ENCODE assay signal across 8 cellular contexts in the genomic region with DNA sequence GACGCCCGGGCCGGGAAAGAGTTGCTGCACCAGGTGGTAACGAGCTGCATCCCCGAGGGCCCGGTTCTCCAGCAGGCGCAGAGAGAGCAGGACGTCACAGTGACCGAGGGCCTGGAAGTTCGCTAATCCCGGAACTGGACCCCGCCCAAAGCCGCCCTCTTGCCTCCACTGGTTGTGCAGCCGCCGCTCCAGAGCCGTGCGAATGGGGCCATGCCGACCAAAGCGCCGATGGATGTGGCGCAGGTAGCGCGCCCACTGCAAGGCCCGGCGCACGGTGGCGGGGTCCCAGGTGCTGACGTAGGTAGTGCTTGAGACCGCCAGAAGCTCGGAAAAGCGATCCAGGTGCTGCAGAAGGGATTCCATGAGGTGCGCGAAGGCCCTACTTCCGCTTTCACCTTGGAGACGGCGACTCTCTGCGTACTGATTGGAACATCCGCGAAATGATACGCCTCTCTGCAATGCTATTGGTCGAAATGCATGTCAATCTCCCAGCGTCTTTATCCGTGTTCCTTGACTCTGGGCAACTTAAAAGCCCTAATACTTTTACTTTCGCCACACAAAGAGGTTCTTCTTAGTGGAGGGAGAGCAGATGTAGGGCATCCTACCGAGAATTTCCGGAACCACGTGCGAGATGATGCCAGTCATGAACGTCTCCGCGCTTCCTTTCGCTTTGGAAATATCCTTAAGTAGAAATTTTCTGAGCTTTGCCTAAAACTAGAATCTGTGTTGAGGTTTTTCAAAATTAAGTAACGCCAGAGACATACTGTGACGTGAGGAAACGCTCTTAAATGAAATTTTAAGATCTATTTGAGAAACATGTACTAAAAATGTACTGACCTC. TPM values are rescaled to one million over a fixed set of nuclear protein-coding genes. Genes with fewer than 3 reads are reported as not detected.
DNase-seq lines count a peak whose midpoint lies in the region; ATAC-seq, FAIRE-seq and TF ChIP-seq lines count a peak whose summit lies in the region.

A gene with protein sequence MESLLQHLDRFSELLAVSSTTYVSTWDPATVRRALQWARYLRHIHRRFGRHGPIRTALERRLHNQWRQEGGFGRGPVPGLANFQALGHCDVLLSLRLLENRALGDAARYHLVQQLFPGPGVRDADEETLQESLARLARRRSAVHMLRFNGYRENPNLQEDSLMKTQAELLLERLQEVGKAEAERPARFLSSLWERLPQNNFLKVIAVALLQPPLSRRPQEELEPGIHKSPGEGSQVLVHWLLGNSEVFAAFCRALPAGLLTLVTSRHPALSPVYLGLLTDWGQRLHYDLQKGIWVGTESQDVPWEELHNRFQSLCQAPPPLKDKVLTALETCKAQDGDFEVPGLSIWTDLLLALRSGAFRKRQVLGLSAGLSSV (minus strand): TSS at position 376 of the 840 bp plus-strand sequence. CDS start 13 bp downstream, at position 363.

- WGBS in HUES64: 5% methylated on average over 55 of the region's 55 CpGs

- H3K27ac ChIP-seq in HUES64 (ENCODE audit: low read depth, low read length) (peak within 1 kb of the TSS; percentile 96), OCI-LY1 (ENCODE audit: low read depth, low read length, poor library complexity, severe bottlenecking) (peak within 1 kb of the TSS; percentile 51), endothelial cell of umbilical vein (ENCODE audit: insufficient read depth, low read depth, low read length) (peak within 1 kb of the TSS; percentile 59)

- H3K4me3 Mint-ChIP-seq in Calu3 (ENCODE audit: low read depth, unreplicated experiment): peak within 1 kb of the TSS; percentile 99

- H3K9ac ChIP-seq in HUES64 (ENCODE audit: low read depth, low read length) (peak within 1 kb of the TSS; percentile 95), OCI-LY1 (ENCODE audit: low read length) (peak within 1 kb of the TSS; percentile 89), endothelial cell of umbilical vein (replicated peaks; ENCODE audit: extremely low read depth, insufficient read depth, low read length) (peak within 1 kb of the TSS; percentile 87)

- H3K27ac Mint-ChIP-seq in Calu3 (ENCODE audit: unreplicated experiment): peak within 1 kb of the TSS; percentile 98

- H3F3A ChIP-seq in OCI-LY1 (ENCODE audit: insufficient read depth, low read length): no peaks in the 10 kb centered on the region

- FAIRE-seq in endothelial cell of umbilical vein (lab: Jason Lieb, UNC): peak; percentile 93

- H2AFZ ChIP-seq in OCI-LY1 (ENCODE audit: low read length) (peak within 1 kb of the TSS; percentile 96), endothelial cell of umbilical vein (ENCODE audit: low read depth, low read length) (peak within 1 kb of the TSS; percentile 84)

- H3K4me1 Mint-ChIP-seq in Calu3 (ENCODE audit: low read depth, unreplicated experiment): no peaks in the 10 kb centered on the region

- H3K9me2 ChIP-seq in OCI-LY1 (ENCODE audit: low read depth, low read length): no peaks in the 10 kb centered on the region; the same call in 1 of the 2 replicates

- H3K4me3 ChIP-seq in HUES64 (ENCODE audit: low read length) (peak within 1 kb of the TSS; percentile 82), OCI-LY1 (ENCODE audit: low read depth, low read length, poor library complexity, severe bottlenecking) (peak within 1 kb of the TSS; percentile 92), endothelial cell of umbilical vein (replicated peaks in 1 of 3; ENCODE audit: insufficient read depth in 1 of 3, low read depth in 1 of 3, low read length in 3 of 3) (peak within 1 kb of the TSS; percentile 75 to 89 (median 80))

- TF ChIP-seq CTCF in Calu3 (IDR thresholded peaks at IDR 0.05; ENCODE audit: unreplicated experiment): no peak
- TF ChIP-seq CTCF in OCI-LY1 (IDR thresholded peaks at IDR 0.05; ENCODE audit: low read length): no peak
- no peak for TF ChIP-seq CTCF in endothelial cell of umbilical vein (IDR thresholded peaks at IDR 0.05; ENCODE audit: extremely low read depth in 1 of 2, insufficient read depth in 1 of 2, low read depth in 1 of 2, low read length in 2 of 2)

- H3K36me3 ChIP-seq in HUES64 (ENCODE audit: insufficient read depth, low read length) (peaks cover 4% of the 10 kb centered on the region; the same call in 1 of the 2 replicates), OCI-LY1 (ENCODE audit: insufficient read depth, low read length) (peaks cover 4% of the 10 kb centered on the region; the same call in 1 of the 2 replicates), endothelial cell of umbilical vein (ENCODE audit: control insufficient read depth in 2 of 2, extremely low read depth in 1 of 2, insufficient read depth in 2 of 2, low read length in 2 of 2) (no peaks in the 10 kb centered on the region)

- peak; percentile 92 for DNase-seq in Calu3
- peak; percentile 90 for DNase-seq in activated CD8-positive, alpha-beta memory T cell treated with anti-CD3 and anti-CD28 coated beads, Interleukin-2, amount 50 U/mL, for 4 hours
- DNase-seq in endothelial cell of umbilical vein (ENCODE audit: low read depth, low spot score): peak; percentile 99
- peak; percentile 96 for DNase-seq in midbrain (lab: John Stamatoyannopoulos, UW)
- peak; percentile 83 to 84 for DNase-seq in stimulated activated CD8-positive, alpha-beta memory T cell treated with anti-CD3 and anti-CD28 coated beads, Interleukin-2, amount 100 ng/mL, for 1 hour (ENCODE audit: low read depth in 2 of 2)

- H3K9me3 ChIP-seq in HUES64 (ENCODE audit: insufficient read depth, low read depth, low read length) (no peaks in the 10 kb centered on the region), OCI-LY1 (ENCODE audit: low read length) (no peaks in the 10 kb centered on the region), endothelial cell of umbilical vein (replicated peaks; ENCODE audit: control insufficient read depth, insufficient read depth, low read length) (no peaks in the 10 kb centered on the region)

- H3K27me3 Mint-ChIP-seq in Calu3 (ENCODE audit: unreplicated experiment): no peaks in the 10 kb centered on the region

- H3K4me1 ChIP-seq in HUES64 (ENCODE audit: insufficient read depth, low read length) (peaks cover 8% of the 10 kb centered on the region), OCI-LY1 (ENCODE audit: insufficient read depth, low read length, severe bottlenecking) (peaks cover 19% of the 10 kb centered on the region), endothelial cell of umbilical vein (ENCODE audit: control insufficient read depth, extremely low read depth, insufficient read depth, low read length) (peaks cover 12% of the 10 kb centered on the region)

- H3K4me2 ChIP-seq in OCI-LY1 (ENCODE audit: low read length) (peak within 1 kb of the TSS; percentile 79), endothelial cell of umbilical vein (ENCODE audit: insufficient read depth, low read length) (peak within 1 kb of the TSS; percentile 94)

- H3K9me1 ChIP-seq in endothelial cell of umbilical vein (replicated peaks; ENCODE audit: control insufficient read depth, extremely low read depth, insufficient read depth, low read length): peaks cover 2% of the 10 kb centered on the region

- dilution Hi-C loops in endothelial cell of umbilical vein (cut with MboI; ENCODE audit: extremely low pct_ligation_motif_present, low sequenced_read_pairs): no loop called here

- H3K9me3 Mint-ChIP-seq in Calu3 (ENCODE audit: low read depth, unreplicated experiment): no peaks in the 10 kb centered on the region

- ATAC-seq in GM21447 (IDR thresholded peaks at IDR 0.05; ENCODE audit: unreplicated experiment): peak; percentile 97

- POLR2A ChIA-PET in endothelial cell of umbilical vein (lab: Charles Lee): no interaction called here

- BruUV-seq in Calu3 (replicated peaks; lab: Mats Ljungman, UMichigan) (TSS peak; percentile 90), endothelial cell of umbilical vein (replicated peaks; lab: Mats Ljungman, UMichigan) (no TSS peak)

- intact Hi-C loops in Calu3 (cut with micrococcal nuclease; ENCODE audit: unreplicated experiment) (loop anchor here (5.0 kb wide), 1 partner anchor 42 kb away; the partner anchor contains the start of gene GAS2), endothelial cell of umbilical vein (cut with micrococcal nuclease) (loop anchor here (1.0 to 5.0 kb wide), 6 partner anchors 78 to 204 kb away; partner anchors contain the start of gene SVIP)

- no peaks in the 10 kb centered on the region for H3K79me2 ChIP-seq in OCI-LY1 (ENCODE audit: insufficient read depth, low read length)
- peaks cover 6% of the 10 kb centered on the region for H3K79me2 ChIP-seq in endothelial cell of umbilical vein (ENCODE audit: control insufficient read depth, insufficient read depth, low read length)

- CTCF ChIA-PET in Calu3 (lab: Charles Lee) (interaction anchor here (0.6 kb wide), 1 partner anchor 132 kb away, joined by 4 read pairs; no protein-coding TSS in a partner anchor), endothelial cell of umbilical vein (lab: Charles Lee) (interaction anchor here (0.8 to 1.5 kb wide), 7 partner anchors 9 to 204 kb away, joined by 3 to 7 read pairs (median 3); partner anchors contain the start of gene SVIP)

- H3K27me3 ChIP-seq in HUES64 (ENCODE audit: insufficient read depth, low read length) (no peaks in the 10 kb centered on the region), OCI-LY1 (ENCODE audit: insufficient read depth, low read length) (no peaks in the 10 kb centered on the region), endothelial cell of umbilical vein (ENCODE audit: control insufficient read depth in 2 of 2, insufficient read depth in 2 of 2, low read length in 2 of 2) (no peaks in the 10 kb centered on the region)

- H3K36me3 Mint-ChIP-seq in Calu3 (ENCODE audit: insufficient read depth, unreplicated experiment): peaks cover 23% of the 10 kb centered on the region

- TF ChIP-seq POLR2A in endothelial cell of umbilical vein (IDR thresholded peaks at IDR 0.05; ENCODE audit: low read depth, low read length): peak; percentile 41

- H4K20me1 ChIP-seq in OCI-LY1 (ENCODE audit: insufficient read depth, low read length): no peaks in the 10 kb centered on the region
- H4K20me1 ChIP-seq in endothelial cell of umbilical vein (replicated peaks; ENCODE audit: control insufficient read depth, extremely low read depth, insufficient read depth, low read length): no peaks in the 10 kb centered on the region

TF ChIP-seq in endothelial cell of umbilical vein, 7 proteins besides CTCF, POLR2A, EP300 and RAD21 (continues in another document):
- TF ChIP-seq GATA2 (IDR thresholded peaks at IDR 0.05; ENCODE audit: insufficient read depth, insufficient read length, low read depth, low read length) (no peak), POLR2AphosphoS5 (IDR thresholded peaks at IDR 0.05; ENCODE audit: insufficient read depth, low read depth, low read length) (peak; percentile 43)

RNA-seq across cellular contexts. Expression of the gene that starts here (rescaled TPM):
- total RNA-seq in Calu3 (2022) (16.4 and 16.7 TPM in 2 replicates), endothelial cell of umbilical vein (7.4 and 7.6 TPM in 2 replicates)
- polyA plus RNA-seq in HUES64 (2013, experiment 1 of 2): 16.2 TPM
- 15.9 TPM for polyA plus RNA-seq in HUES64 (2013, experiment 2 of 2)
- polyA plus RNA-seq in endothelial cell of umbilical vein: 2.2 and 2.6 TPM in 2 replicates
- 2.6 and 2.8 TPM in 2 replicates for polyA plus RNA-seq in endothelial cell of umbilical vein (2011; cell fraction: cytosol; rRNA removed)
- 0.90 and 1.4 TPM in 2 replicates for polyA plus RNA-seq in endothelial cell of umbilical vein (2011; cell fraction: nucleus; rRNA removed)
- polyA plus RNA-seq in endothelial cell of umbilical vein (2012): 4.6 and 4.9 TPM in 2 replicates
- 2.2 and 2.4 TPM in 2 replicates for polyA minus RNA-seq in endothelial cell of umbilical vein
- polyA minus RNA-seq in endothelial cell of umbilical vein (2011; cell fraction: cytosol; rRNA and poly(A)+ RNA removed): 3.0 TPM
- 1.3 and 2.4 TPM in 2 replicates for polyA minus RNA-seq in endothelial cell of umbilical vein (2011; cell fraction: nucleus; rRNA and poly(A)+ RNA removed)

Comparison
In these comparisons a context has a peak if more than half of its experiments do, and no peak if none do; other contexts are left out.
1. Peak in every context shown above with its lines: DNase-seq, ATAC-seq, H3K4me3 ChIP-seq and H3K27ac ChIP-seq.